Comparison of ENCODE assay signal across 8 cellular contexts in genomic region chr17:7842950-7843535, GRCh38. TPM values are rescaled to one million over a fixed set of nuclear protein-coding genes. Genes with fewer than 3 reads are reported as not detected.
DNase-seq lines count a peak whose midpoint lies in the region; TF ChIP-seq lines count a peak whose summit lies in the region.

No MANE protein-coding gene starts in this region.

- peaks cover 43% of the 10 kb centered on the region for H3K4me1 Mint-ChIP-seq in endothelial cell (ENCODE audit: unreplicated experiment)
- H3K4me1 Mint-ChIP-seq in mesothelial cell of epicardium, result peaks cover 46% of the 10 kb centered on the region

- TF ChIP-seq EP300 in Ishikawa (IDR thresholded peaks at IDR 0.05; ENCODE audit: borderline replicate concordance), result no peak

- peak overlapping the region; percentile 78 for H3K4me3 ChIP-seq in WI38 (ENCODE audit: low read depth, low read length)

- DNase-seq in NCI-H345 (lab: John Stamatoyannopoulos, UW) (peak; percentile 56), NCI-H345 treated with DMSO at 0.1 percent for 48 hours (lab: John Stamatoyannopoulos, UW; ENCODE audit: unreplicated experiment) (no peak), endothelial cell (ENCODE audit: low spot score) (peak; percentile 58), mesothelial cell of epicardium (ENCODE audit: low spot score in 2 of 2, unreplicated experiment in 2 of 2) (peak in 1 of 2 experiments; percentile 58), cerebellum (ENCODE audit: low spot score) (no peak)

- TF ChIP-seq RAD21 in Ishikawa (IDR thresholded peaks at IDR 0.05; ENCODE audit: low read depth), result no peak

- no peaks in the 10 kb centered on the region for H3K9me3 Mint-ChIP-seq in endothelial cell (ENCODE audit: unreplicated experiment)
- no peaks in the 10 kb centered on the region for H3K9me3 Mint-ChIP-seq in mesothelial cell of epicardium

- peaks cover 22% of the 10 kb centered on the region for H3K27me3 Mint-ChIP-seq in endothelial cell (ENCODE audit: unreplicated experiment)
- H3K27me3 Mint-ChIP-seq in mesothelial cell of epicardium (ENCODE audit: low read depth), result no peaks in the 10 kb centered on the region

- H3K36me3 Mint-ChIP-seq in endothelial cell (ENCODE audit: low read depth, unreplicated experiment), result peaks cover 22% of the 10 kb centered on the region
- peaks cover 4% of the 10 kb centered on the region for H3K36me3 Mint-ChIP-seq in mesothelial cell of epicardium

- peak overlapping the region; percentile 90 for H3K27ac ChIP-seq in temporal lobe (ENCODE audit: low read depth, low read length)

- TF ChIP-seq CTCF in WI38 (IDR thresholded peaks at IDR 0.05; ENCODE audit: low read depth, low read length) (no peak), endothelial cell (IDR thresholded peaks at IDR 0.05; ENCODE audit: unreplicated experiment) (no peak), mesothelial cell of epicardium (IDR thresholded peaks at IDR 0.05; ENCODE audit: unreplicated experiment) (no peak)

- H3K4me3 Mint-ChIP-seq in endothelial cell (ENCODE audit: unreplicated experiment), result peak overlapping the region; percentile 99
- peak overlapping the region; percentile 95 for H3K4me3 Mint-ChIP-seq in mesothelial cell of epicardium

- H3K27ac Mint-ChIP-seq in endothelial cell (ENCODE audit: unreplicated experiment), result peak overlapping the region; percentile 99
- H3K27ac Mint-ChIP-seq in mesothelial cell of epicardium, result peak overlapping the region; percentile 99

TF ChIP-seq in Ishikawa, 13 proteins besides CTCF, POLR2A, EP300 and RAD21:
- TF ChIP-seq CREB1 (IDR thresholded peaks at IDR 0.05; ENCODE audit: low read depth) (0 out of 2 replicates have a peak, but pooled peaks have one; percentile 14), NFIC (IDR thresholded peaks at IDR 0.05) (no peak), FOXM1 (IDR thresholded peaks at IDR 0.05; ENCODE audit: borderline replicate concordance, low read depth) (no peak), ZBTB7A (IDR thresholded peaks at IDR 0.05; ENCODE audit: low read depth) (peak; percentile 73; the same call in 1 of the 2 replicates), MAX (IDR thresholded peaks at IDR 0.05) (peak; percentile 16; the same call in 1 of the 2 replicates), TEAD4 (IDR thresholded peaks at IDR 0.05) (no peak)
TF ChIP-seq in Ishikawa: peak in this region for 3.

RNA-seq across cellular contexts. Expression of gene KDM6B, which starts 9.0 kb away (rescaled TPM):
- total RNA-seq in endothelial cell (ENCODE audit: unreplicated experiment), result 47.4 TPM
- 88.4 to 96.3 TPM (median 94.4 TPM) in 3 replicates for total RNA-seq in mesothelial cell of epicardium
- 16.2 TPM for total RNA-seq in temporal lobe
- 16.2 TPM for total RNA-seq in cerebellum

RNA-seq across cellular contexts. Expression of gene TMEM88, which starts 11.8 kb away (rescaled TPM):
- 13.6 TPM for total RNA-seq in endothelial cell (ENCODE audit: unreplicated experiment)
- total RNA-seq in mesothelial cell of epicardium, result 12.3 to 15.4 TPM (median 15.2 TPM) in 3 replicates
- 0.49 TPM for total RNA-seq in temporal lobe
- 3.2 TPM for total RNA-seq in cerebellum

RNA-seq across cellular contexts. Expression of gene NAA38, which starts 14.3 kb away (rescaled TPM):
- 97.9 TPM for total RNA-seq in endothelial cell (ENCODE audit: unreplicated experiment)
- 63.9 to 67.2 TPM (median 66.4 TPM) in 3 replicates for total RNA-seq in mesothelial cell of epicardium
- total RNA-seq in temporal lobe, result 25.8 TPM
- total RNA-seq in cerebellum, result 28.6 TPM

RNA-seq across cellular contexts. Expression of gene CYB5D1, which starts 14.8 kb away (rescaled TPM):
- total RNA-seq in endothelial cell (ENCODE audit: unreplicated experiment) (6.4 TPM), mesothelial cell of epicardium (12.5 to 13.0 TPM (median 13.0 TPM) in 3 replicates), temporal lobe (9.6 TPM), cerebellum (15.3 TPM)

RNA-seq across cellular contexts. Expression of gene CHD3, which starts 45.5 kb away (rescaled TPM):
- total RNA-seq in endothelial cell (ENCODE audit: unreplicated experiment) (133 TPM), mesothelial cell of epicardium (333 to 339 TPM (median 337 TPM) in 3 replicates), temporal lobe (285 TPM), cerebellum (121 TPM)

Comparison
In these comparisons a context has a peak if more than half of its experiments do, and no peak if none do; other contexts are left out.
1. DNase-seq: peak in NCI-H345 (single experiment) and endothelial cell (single experiment); none in NCI-H345 treated with DMSO at 0.1 percent for 48 hours (single experiment) and cerebellum (single experiment).